ENCODE assay signal across 15 cellular contexts in genomic region chr5:60488466-60489130, GRCh38.
A peak's percentile ranks its signal among the peaks of the same experiment; 100 is the strongest.
DNase-seq lines count a peak whose midpoint lies in the region; TF ChIP-seq lines count a peak whose summit lies in the region.
"Had no signal": no experiment of that assay in that cellular context is flagged by ENCODE, and none has a peak within 500 bp of the region (broad histone marks: within the 10 kb centered on the region; RNA-seq: fewer than 3 reads in every experiment).

No MANE protein-coding gene starts in this region.

- H3K4me3 Mint-ChIP-seq in mesothelial cell of epicardium: peak overlapping the region; percentile 76
- H3K4me3 Mint-ChIP-seq: activated CD4-positive, alpha-beta T cell treated with anti-CD3 and anti-CD28 coated beads, Interleukin-2, amount 10 ng/mL, durations not matched to agents 7 days and 5 days; activated naive CD8-positive, alpha-beta T cell treated with anti-CD3 and anti-CD28 coated beads, Interleukin-2, amount 50 U/mL, for 24 hours; activated T-cell treated with anti-CD3 and anti-CD28 coated beads, Interleukin-2, amount 50 U/mL, for 4 hours; CD4-positive, CD25-positive, alpha-beta regulatory T cell; dendritic cell treated with granulocyte-macrophage colony-stimulating factor and Interleukin-4, amounts not matched to agents 40 ng/mL and 50 ng/mL, for 4 days had no signal

- intact Hi-C loops in PC-9 (cut with micrococcal nuclease; ENCODE audit: unreplicated experiment): loop anchor here (5.0 to 10.0 kb wide), 2 partner anchors 104 to 394 kb away; no protein-coding TSS in a partner anchor
- intact Hi-C loops in tibial artery (cut with DNase I; ENCODE audit: low total_unique reads): no loop called here

- no peaks in the 10 kb centered on the region for H3K9me3 ChIP-seq in PC-9 (ENCODE audit: insufficient read depth, low read depth)
- no peaks in the 10 kb centered on the region for H3K9me3 ChIP-seq in tibial artery
- H3K9me3 ChIP-seq: neutrophil had no signal

- peak overlapping the region; percentile 91 for H3K4me2 ChIP-seq in PC-9

- H3K36me3 ChIP-seq in PC-9 (ENCODE audit: low read depth) (no peaks in the 10 kb centered on the region), tibial artery (no peaks in the 10 kb centered on the region)
- H3K36me3 ChIP-seq: neutrophil had no signal

- H4K20me1 ChIP-seq in PC-9 (ENCODE audit: insufficient read depth): no peaks in the 10 kb centered on the region

- no peaks in the 10 kb centered on the region for H3K79me2 ChIP-seq in PC-9 (ENCODE audit: low read depth)

- H3K4me1 ChIP-seq in PC-9 (replicated peaks; ENCODE audit: insufficient read depth): peaks cover 20% of the 10 kb centered on the region
- H3K4me1 ChIP-seq in tibial artery: peaks cover 0 to 57% (median 6%) of the 10 kb centered on the region in 4 donors

- H3K36me3 Mint-ChIP-seq in mesothelial cell of epicardium: no peaks in the 10 kb centered on the region
- H3K36me3 Mint-ChIP-seq: CD4-positive, CD25-positive, alpha-beta regulatory T cell had no signal

- H2AFZ ChIP-seq in PC-9: peak overlapping the region; percentile 93

- BruUV-seq in PC-9 (replicated peaks; lab: Mats Ljungman, UMichigan): TSS peak; percentile 51

- POLR2A ChIA-PET in PC-9 (lab: Charles Lee; ENCODE audit: unreplicated experiment): interaction anchor here (0.6 to 0.7 kb wide), 2 partner anchors 18 to 816 kb away, joined by 4 to 6 read pairs; no protein-coding TSS in a partner anchor

- peak overlapping the region; percentile 67 for H3K4me3 ChIP-seq in PC-9
- no peak overlapping the region for H3K4me3 ChIP-seq in choroid plexus epithelial cell (ENCODE audit: low read depth, low read length)
- H3K4me3 ChIP-seq in tibial artery: peak overlapping the region; percentile 53
- H3K4me3 ChIP-seq: lung had no signal

- no peaks in the 10 kb centered on the region for H3K27me3 Mint-ChIP-seq in mesothelial cell of epicardium (ENCODE audit: low read depth)
- H3K27me3 Mint-ChIP-seq: activated CD4-positive, alpha-beta T cell treated with anti-CD3 and anti-CD28 coated beads, Interleukin-2, amount 10 ng/mL, durations not matched to agents 7 days and 5 days; activated naive CD8-positive, alpha-beta T cell treated with anti-CD3 and anti-CD28 coated beads, Interleukin-2, amount 50 U/mL, for 24 hours; CD4-positive, CD25-positive, alpha-beta regulatory T cell; dendritic cell treated with granulocyte-macrophage colony-stimulating factor and Interleukin-4, amounts not matched to agents 40 ng/mL and 50 ng/mL, for 4 days had no signal

- H3K27ac Mint-ChIP-seq in mesothelial cell of epicardium: peak overlapping the region; percentile 92
- H3K27ac Mint-ChIP-seq: activated CD4-positive, alpha-beta T cell treated with anti-CD3 and anti-CD28 coated beads, Interleukin-2, amount 10 ng/mL, durations not matched to agents 7 days and 5 days; activated naive CD8-positive, alpha-beta T cell treated with anti-CD3 and anti-CD28 coated beads, Interleukin-2, amount 50 U/mL, for 24 hours; CD4-positive, CD25-positive, alpha-beta regulatory T cell; dendritic cell treated with granulocyte-macrophage colony-stimulating factor and Interleukin-4, amounts not matched to agents 40 ng/mL and 50 ng/mL, for 4 days had no signal

- TF ChIP-seq CTCF in PC-9 (conservative IDR thresholded peaks at IDR 0.05) (no peak), choroid plexus epithelial cell (conservative IDR thresholded peaks at IDR 0.05; ENCODE audit: low read depth, low read length) (no peak), mesothelial cell of epicardium (IDR thresholded peaks at IDR 0.05; ENCODE audit: unreplicated experiment) (no peak), tibial artery (IDR thresholded peaks at IDR 0.05) (no peak)

- CTCF ChIA-PET in PC-9 (lab: Charles Lee): no interaction called here

- no peaks in the 10 kb centered on the region for H3K9me2 ChIP-seq in PC-9 (ENCODE audit: insufficient read depth)

- H3K27me3 ChIP-seq in PC-9 (ENCODE audit: insufficient read depth, low read depth): no peaks in the 10 kb centered on the region
- H3K27me3 ChIP-seq in tibial artery: no peaks in the 10 kb centered on the region
- H3K27me3 ChIP-seq: neutrophil had no signal

- peak overlapping the region; percentile 75 for H3K27ac ChIP-seq in PC-9
- peak overlapping the region; percentile 75 to 84 for H3K27ac ChIP-seq in tibial artery
- H3K27ac ChIP-seq: neutrophil had no signal

- H3F3A ChIP-seq in PC-9 (ENCODE audit: insufficient read depth, low read depth): peaks cover 10% of the 10 kb centered on the region; the same call in 1 of the 2 replicates

- no peaks in the 10 kb centered on the region for H3K9me3 Mint-ChIP-seq in mesothelial cell of epicardium
- H3K9me3 Mint-ChIP-seq: activated CD4-positive, alpha-beta T cell treated with anti-CD3 and anti-CD28 coated beads, Interleukin-2, amount 10 ng/mL, durations not matched to agents 7 days and 5 days; activated naive CD8-positive, alpha-beta T cell treated with anti-CD3 and anti-CD28 coated beads, Interleukin-2, amount 50 U/mL, for 24 hours; dendritic cell treated with granulocyte-macrophage colony-stimulating factor and Interleukin-4, amounts not matched to agents 40 ng/mL and 50 ng/mL, for 4 days had no signal

- H3K4me1 Mint-ChIP-seq in mesothelial cell of epicardium: peaks cover 77% of the 10 kb centered on the region
- H3K4me1 Mint-ChIP-seq: activated CD4-positive, alpha-beta T cell treated with anti-CD3 and anti-CD28 coated beads, Interleukin-2, amount 10 ng/mL, durations not matched to agents 7 days and 5 days; activated naive CD8-positive, alpha-beta T cell treated with anti-CD3 and anti-CD28 coated beads, Interleukin-2, amount 50 U/mL, for 24 hours; CD4-positive, CD25-positive, alpha-beta regulatory T cell had no signal

- DNase-seq in PC-9 (peak in 1 of 2 experiments; percentile 37), choroid plexus epithelial cell (ENCODE audit: low read depth) (peak; percentile 81), mesothelial cell of epicardium (ENCODE audit: low spot score in 2 of 2, unreplicated experiment in 2 of 2) (no peak), tibial artery (no peak), hippocampal formation (lab: John Stamatoyannopoulos, UW) (no peak), NCI-H510A (lab: John Stamatoyannopoulos, UW) (no peak), NCI-H526 treated with DMSO at 0.1 percent for 48 hours (lab: John Stamatoyannopoulos, UW) (no peak)
- DNase-seq: activated CD4-positive, alpha-beta T cell treated with anti-CD3 and anti-CD28 coated beads, Interleukin-2, amount 10 ng/mL, durations not matched to agents 7 days and 5 days; activated naive CD8-positive, alpha-beta T cell treated with anti-CD3 and anti-CD28 coated beads, Interleukin-2, amount 50 U/mL, for 24 hours; activated T-cell treated with anti-CD3 and anti-CD28 coated beads, Interleukin-2, amount 50 U/mL, for 4 hours; CD4-positive, CD25-positive, alpha-beta regulatory T cell; Karpas-422 had no signal
